ENCODE assay signal across 8 cellular contexts in genomic region chrX:39772057-39772832, GRCh38.
A peak's percentile ranks its signal among the peaks of the same experiment; 100 is the strongest.
DNase-seq lines count a peak whose midpoint lies in the region; ATAC-seq and TF ChIP-seq lines count a peak whose summit lies in the region.

No MANE protein-coding gene starts in this region.

- H3K4me2 ChIP-seq in hepatocyte = peak overlapping the region; percentile 59

- CTCF ChIA-PET in CD8-positive, alpha-beta memory T cell (lab: Charles Lee) = no interaction called here

- H3K4me1 ChIP-seq in CD8-positive, alpha-beta memory T cell (ENCODE audit: insufficient read depth, low read length) = peaks cover 44% of the 10 kb centered on the region
- H3K4me1 ChIP-seq in hepatocyte (ENCODE audit: insufficient read depth) (peaks cover 28% of the 10 kb centered on the region), spleen (peaks cover 6 to 26% (median 16%) of the 10 kb centered on the region in 6 donors)

- H3K27ac ChIP-seq in CD8-positive, alpha-beta memory T cell (ENCODE audit: low read depth, low read length) = peak overlapping the region; percentile 44
- peak overlapping the region; percentile 74 for H3K27ac ChIP-seq in hepatocyte
- peak overlapping the region; percentile 26 to 76 (median 61) for H3K27ac ChIP-seq in spleen

- no peaks in the 10 kb centered on the region for H3K9me3 ChIP-seq in CD8-positive, alpha-beta memory T cell (ENCODE audit: low read length)
- no peaks in the 10 kb centered on the region for H3K9me3 ChIP-seq in hepatocyte (ENCODE audit: low read depth)
- no peaks in the 10 kb centered on the region for H3K9me3 ChIP-seq in spleen

- no peaks in the 10 kb centered on the region for H3K36me3 ChIP-seq in CD8-positive, alpha-beta memory T cell (ENCODE audit: insufficient read depth, low read length)
- H3K36me3 ChIP-seq in hepatocyte (replicated peaks; ENCODE audit: insufficient read depth, low read depth) = no peaks in the 10 kb centered on the region
- H3K36me3 ChIP-seq in spleen = no peaks in the 10 kb centered on the region

- H2AFZ ChIP-seq in hepatocyte = peak overlapping the region; percentile 55

- ATAC-seq in activated T-cell treated with anti-CD3 and anti-CD28 coated beads, Interleukin-2, amount 50 U/mL, for 4 hours = peak; percentile 76 to 85
- no peak for ATAC-seq in GM21360 (IDR thresholded peaks at IDR 0.05; ENCODE audit: unreplicated experiment)

- peaks cover 42 to 59% (median 49%) of the 10 kb centered on the region in 3 donors for H3K4me1 Mint-ChIP-seq in CD8-positive, alpha-beta memory T cell
- peaks cover 42% of the 10 kb centered on the region for H3K4me1 Mint-ChIP-seq in activated T-cell treated with anti-CD3 and anti-CD28 coated beads, Interleukin-2, amount 50 U/mL, for 4 hours (ENCODE audit: low read depth)

- POLR2A ChIA-PET in CD8-positive, alpha-beta memory T cell (lab: Charles Lee) = no interaction called here

- WGBS in hepatocyte (ENCODE audit: low lambda C conversion rate, missing lambda C conversion rate) = 19% methylated on average over 21 of the region's 21 CpGs
- whole genome bisulfite sequencing in spleen, 5 donors = 12 to 21% (median 16%) methylated on average over 13 to 21 of the region's 21 CpGs

- H3K79me2 ChIP-seq in hepatocyte = no peaks in the 10 kb centered on the region

- intact Hi-C loops in spleen (cut with DNase I; ENCODE audit: low total_unique reads) = no loop called here

- DNase-seq in CD8-positive, alpha-beta memory T cell = peak in 2 of 5 donors; percentile 30 to 65
- DNase-seq in NOMO-1 (lab: John Stamatoyannopoulos, UW; ENCODE audit: unreplicated experiment in 2 of 2) (peak; percentile 76 to 87), hepatocyte (ENCODE audit: low spot score) (peak; percentile 75), spleen (peak; percentile 78), DMS79 treated with DMSO at 0.1 percent for 48 hours (lab: John Stamatoyannopoulos, UW) (no peak), GM19238 (ENCODE audit: insufficient read length, low spot score) (no peak)
- DNase-seq in activated T-cell treated with anti-CD3 and anti-CD28 coated beads, Interleukin-2, amount 50 U/mL, for 4 hours = peak; percentile 55

- no peaks in the 10 kb centered on the region for H3K27me3 ChIP-seq in CD8-positive, alpha-beta memory T cell (ENCODE audit: insufficient read depth, low read length, poor library complexity, severe bottlenecking)
- H3K27me3 ChIP-seq in hepatocyte (no peaks in the 10 kb centered on the region), spleen (replicated peaks in 1 of 7) (no peaks in the 10 kb centered on the region)

- H3K4me3 Mint-ChIP-seq in CD8-positive, alpha-beta memory T cell = peak overlapping the region; percentile 27 to 73 (median 65)
- peak overlapping the region; percentile 29 for H3K4me3 Mint-ChIP-seq in activated T-cell treated with anti-CD3 and anti-CD28 coated beads, Interleukin-2, amount 50 U/mL, for 4 hours

- peak overlapping the region; percentile 85 to 96 (median 88) for H3K27ac Mint-ChIP-seq in CD8-positive, alpha-beta memory T cell

- peaks cover 0 to 16% of the 10 kb centered on the region in 2 donors for H3K27me3 Mint-ChIP-seq in CD8-positive, alpha-beta memory T cell
- no peaks in the 10 kb centered on the region for H3K27me3 Mint-ChIP-seq in activated T-cell treated with anti-CD3 and anti-CD28 coated beads, Interleukin-2, amount 50 U/mL, for 4 hours (ENCODE audit: low read depth)

- H3K9me2 ChIP-seq in hepatocyte (replicated peaks; ENCODE audit: insufficient read depth) = no peaks in the 10 kb centered on the region

- H4K20me1 ChIP-seq in hepatocyte (ENCODE audit: insufficient read depth, poor library complexity, severe bottlenecking) = no peaks in the 10 kb centered on the region

- H3K36me3 Mint-ChIP-seq in CD8-positive, alpha-beta memory T cell = no peaks in the 10 kb centered on the region
- no peaks in the 10 kb centered on the region for H3K36me3 Mint-ChIP-seq in activated T-cell treated with anti-CD3 and anti-CD28 coated beads, Interleukin-2, amount 50 U/mL, for 4 hours (ENCODE audit: insufficient read depth)

- TF ChIP-seq POLR2A in spleen (IDR thresholded peaks at IDR 0.05) = no peak

- TF ChIP-seq CTCF in hepatocyte (IDR thresholded peaks at IDR 0.05; ENCODE audit: poor library complexity) (no peak), spleen (IDR thresholded peaks at IDR 0.05 in 8 of 11, conservative IDR thresholded peaks at IDR 0.05 in 3 of 11) (no peak)

- H3K4me3 ChIP-seq in CD8-positive, alpha-beta memory T cell (ENCODE audit: low read length) = no peak overlapping the region
- no peak overlapping the region for H3K4me3 ChIP-seq in hepatocyte
- H3K4me3 ChIP-seq in spleen = no peak overlapping the region

- no peaks in the 10 kb centered on the region for H3K9me3 Mint-ChIP-seq in CD8-positive, alpha-beta memory T cell
- no peaks in the 10 kb centered on the region for H3K9me3 Mint-ChIP-seq in activated T-cell treated with anti-CD3 and anti-CD28 coated beads, Interleukin-2, amount 50 U/mL, for 4 hours

Comparison
In these comparisons a context has a peak if more than half of its experiments do, and no peak if none do; other contexts are left out.
1. DNase-seq: peak in NOMO-1 (2 of 2), activated T-cell treated with anti-CD3 and anti-CD28 coated beads, Interleukin-2, amount 50 U/mL, for 4 hours (single experiment), hepatocyte (single experiment) and spleen (single experiment); none in DMS79 treated with DMSO at 0.1 percent for 48 hours (single experiment) and GM19238 (single experiment).
2. Peak in every context shown above with its lines, with median percentiles within 50 percentile points of each other: H3K27ac ChIP-seq.